In genomic region chr2:134244091-134244490, GRCh38 we compare ENCODE assay signal across 21 cellular contexts. TPM values are rescaled to one million over a fixed set of nuclear protein-coding genes. Genes with fewer than 3 reads are reported as not detected.
A peak's percentile ranks its signal among the peaks of the same experiment; 100 is the strongest.
DNase-seq lines count a peak whose midpoint lies in the region; ATAC-seq lines count a peak whose summit lies in the region.
"Had no signal": no experiment of that assay in that cellular context is flagged by ENCODE, and none has a peak within 500 bp of the region (broad histone marks: within the 10 kb centered on the region; RNA-seq: fewer than 3 reads in every experiment).

No MANE protein-coding gene starts in this region.

- intact Hi-C loops in naive thymus-derived CD4-positive, alpha-beta T cell (cut with micrococcal nuclease) = loop anchor here (2.0 kb wide), 2 partner anchors 47 to 63 kb away; no protein-coding TSS in a partner anchor

- no peaks in the 10 kb centered on the region for H3K9me3 Mint-ChIP-seq in activated T-cell treated with anti-CD3 and anti-CD28 coated beads, Interleukin-2, amount 50 U/mL, for 24 hours
- H3K9me3 Mint-ChIP-seq in activated T-helper 17 cell treated with anti-CD3 and anti-CD28 coated beads, Interleukin-2, amount 50 U/mL, for 72 hours = peaks cover 3% of the 10 kb centered on the region
- no peaks in the 10 kb centered on the region for H3K9me3 Mint-ChIP-seq in naive thymus-derived CD4-positive, alpha-beta T cell
- H3K9me3 Mint-ChIP-seq: activated CD4-positive, alpha-beta T cell treated with anti-CD3 and anti-CD28 coated beads, Interleukin-2, amount 10 ng/mL, durations not matched to agents 24 days and 14 days; activated naive CD8-positive, alpha-beta T cell treated with anti-CD3 and anti-CD28 coated beads, Interleukin-2, amount 50 U/mL, for 24 hours; activated T-cell treated with anti-CD3 and anti-CD28 coated beads, Interleukin-2, amount 50 U/mL, for 4 hours; neural progenitor cell had no signal

- H3K4me1 Mint-ChIP-seq in activated T-cell treated with anti-CD3 and anti-CD28 coated beads, Interleukin-2, amount 50 U/mL, for 24 hours (ENCODE audit: low read depth) = peaks cover 94% of the 10 kb centered on the region
- H3K4me1 Mint-ChIP-seq in activated T-helper 17 cell treated with anti-CD3 and anti-CD28 coated beads, Interleukin-2, amount 50 U/mL, for 72 hours = peaks cover 66% of the 10 kb centered on the region
- peaks cover 50 to 91% (median 71%) of the 10 kb centered on the region in 7 donors for H3K4me1 Mint-ChIP-seq in naive thymus-derived CD4-positive, alpha-beta T cell

- H3K27ac Mint-ChIP-seq in activated T-cell treated with anti-CD3 and anti-CD28 coated beads, Interleukin-2, amount 50 U/mL, for 24 hours = peak overlapping the region; percentile 33
- H3K27ac Mint-ChIP-seq in activated T-helper 17 cell treated with anti-CD3 and anti-CD28 coated beads, Interleukin-2, amount 50 U/mL, for 72 hours = peak overlapping the region; percentile 80
- peak overlapping the region in 6 of 9 donors; percentile 1 to 77 (median 48) for H3K27ac Mint-ChIP-seq in naive thymus-derived CD4-positive, alpha-beta T cell
- H3K27ac Mint-ChIP-seq: activated CD4-positive, alpha-beta T cell treated with anti-CD3 and anti-CD28 coated beads, Interleukin-2, amount 10 ng/mL, durations not matched to agents 24 days and 14 days; activated naive CD8-positive, alpha-beta T cell treated with anti-CD3 and anti-CD28 coated beads, Interleukin-2, amount 50 U/mL, for 24 hours; neural progenitor cell had no signal

- ATAC-seq in activated T-helper 17 cell treated with anti-CD3 and anti-CD28 coated beads, Interleukin-2, amount 50 U/mL, for 72 hours (replicated peaks) = peak; percentile 6
- no peak for ATAC-seq in naive thymus-derived CD4-positive, alpha-beta T cell
- no peak for ATAC-seq in HG03025 (IDR thresholded peaks at IDR 0.05; ENCODE audit: low FRiP score, unreplicated experiment)
- ATAC-seq: activated naive CD8-positive, alpha-beta T cell treated with anti-CD3 and anti-CD28 coated beads, Interleukin-2, amount 50 U/mL, for 24 hours; gastroesophageal sphincter; lower lobe of right lung had no signal

- CTCF ChIA-PET in naive thymus-derived CD4-positive, alpha-beta T cell (lab: Charles Lee) = interaction anchor here (0.6 to 4.9 kb wide), 13 partner anchors 9 to 168 kb away, joined by 3 to 75 read pairs (median 4); partner anchors contain the start of gene MGAT5

- POLR2A ChIA-PET in naive thymus-derived CD4-positive, alpha-beta T cell (lab: Charles Lee) = interaction anchor here (0.5 to 1.2 kb wide), 2 partner anchors 10 to 134 kb away, joined by 3 to 4 read pairs; no protein-coding TSS in a partner anchor

- no peaks in the 10 kb centered on the region for H3K36me3 ChIP-seq in KOPT-K1 (ENCODE audit: insufficient read depth, low read length)
- H3K36me3 ChIP-seq in naive thymus-derived CD4-positive, alpha-beta T cell (ENCODE audit: control insufficient read depth in 2 of 3, insufficient read depth in 3 of 3, low read length in 3 of 3) = no peaks in the 10 kb centered on the region
- H3K36me3 ChIP-seq: gastroesophageal sphincter, lower lobe of right lung, neural progenitor cell, vagina had no signal

- peaks cover 2% of the 10 kb centered on the region for H3K36me3 Mint-ChIP-seq in activated T-cell treated with anti-CD3 and anti-CD28 coated beads, Interleukin-2, amount 50 U/mL, for 24 hours (ENCODE audit: low read depth)
- no peaks in the 10 kb centered on the region for H3K36me3 Mint-ChIP-seq in activated T-helper 17 cell treated with anti-CD3 and anti-CD28 coated beads, Interleukin-2, amount 50 U/mL, for 72 hours (ENCODE audit: low read depth)
- peaks cover 0 to 7% (median 0%) of the 10 kb centered on the region in 5 donors for H3K36me3 Mint-ChIP-seq in naive thymus-derived CD4-positive, alpha-beta T cell
- H3K36me3 Mint-ChIP-seq: neural progenitor cell had no signal

- DNase-seq in activated T-cell treated with anti-CD3 and anti-CD28 coated beads, Interleukin-2, amount 50 U/mL, for 24 hours = no peak
- DNase-seq in activated T-cell treated with anti-CD3 and anti-CD28 coated beads for 4 hours (no peak), LoVo (ENCODE audit: low spot score) (no peak), OCI-M2 (lab: John Stamatoyannopoulos, UW; ENCODE audit: unreplicated experiment) (no peak)
- peak in 1 of 9 donors; percentile 18 for DNase-seq in naive thymus-derived CD4-positive, alpha-beta T cell
- DNase-seq: activated CD4-positive, alpha-beta T cell treated with anti-CD3 and anti-CD28 coated beads, Interleukin-2, amount 10 ng/mL, durations not matched to agents 24 days and 14 days; activated naive CD8-positive, alpha-beta T cell treated with anti-CD3 and anti-CD28 coated beads, Interleukin-2, amount 50 U/mL, for 24 hours; activated T-cell treated with anti-CD3 and anti-CD28 coated beads, Interleukin-2, amount 50 U/mL, for 4 hours; DMS153; lower lobe of right lung; MM.1S; NCI-H2029; NK-92 treated with Interleukin-12 subunit alpha and Interleukin-12 subunit beta, amount 100 ng/mL, for 24 hours; Right ventricle myocardium superior; T-helper 9 cell had no signal

- H3K9me3 ChIP-seq in KOPT-K1 (ENCODE audit: insufficient read depth, low read length, poor library complexity, severe bottlenecking) = no peaks in the 10 kb centered on the region
- no peaks in the 10 kb centered on the region for H3K9me3 ChIP-seq in naive thymus-derived CD4-positive, alpha-beta T cell (ENCODE audit: control insufficient read depth in 2 of 3, low read length in 3 of 3)
- H3K9me3 ChIP-seq: gastroesophageal sphincter, lower lobe of right lung, vagina had no signal

- H3K4me1 ChIP-seq in naive thymus-derived CD4-positive, alpha-beta T cell (ENCODE audit: control insufficient read depth in 2 of 2, insufficient read depth in 2 of 2, low read length in 2 of 2) = peaks cover 38 to 40% of the 10 kb centered on the region in 2 donors

- H3K4me3 Mint-ChIP-seq in activated T-cell treated with anti-CD3 and anti-CD28 coated beads, Interleukin-2, amount 50 U/mL, for 24 hours = no peak overlapping the region
- peak overlapping the region; percentile 52 for H3K4me3 Mint-ChIP-seq in activated T-helper 17 cell treated with anti-CD3 and anti-CD28 coated beads, Interleukin-2, amount 50 U/mL, for 72 hours
- H3K4me3 Mint-ChIP-seq in naive thymus-derived CD4-positive, alpha-beta T cell = peak overlapping the region in 3 of 10 donors; percentile 29 to 37 (median 34)
- H3K4me3 Mint-ChIP-seq: activated CD4-positive, alpha-beta T cell treated with anti-CD3 and anti-CD28 coated beads, Interleukin-2, amount 10 ng/mL, durations not matched to agents 24 days and 14 days; activated naive CD8-positive, alpha-beta T cell treated with anti-CD3 and anti-CD28 coated beads, Interleukin-2, amount 50 U/mL, for 24 hours; activated T-cell treated with anti-CD3 and anti-CD28 coated beads, Interleukin-2, amount 50 U/mL, for 4 hours; neural progenitor cell had no signal

- peak overlapping the region; percentile 44 for H3K27ac ChIP-seq in KOPT-K1 (ENCODE audit: low read depth, low read length, poor library complexity, severe bottlenecking)
- no peak overlapping the region for H3K27ac ChIP-seq in naive thymus-derived CD4-positive, alpha-beta T cell (ENCODE audit: low read depth, low read length)
- H3K27ac ChIP-seq: gastroesophageal sphincter, lower lobe of right lung, neural progenitor cell, vagina had no signal

- no peaks in the 10 kb centered on the region for H3K27me3 ChIP-seq in naive thymus-derived CD4-positive, alpha-beta T cell (ENCODE audit: control insufficient read depth in 2 of 2, insufficient read depth in 2 of 2, low read length in 2 of 2)
- H3K27me3 ChIP-seq: gastroesophageal sphincter, neural progenitor cell, vagina had no signal

- no peak overlapping the region for H3K4me3 ChIP-seq in naive thymus-derived CD4-positive, alpha-beta T cell (ENCODE audit: low read length)
- H3K4me3 ChIP-seq: gastroesophageal sphincter, lower lobe of right lung, neural progenitor cell, vagina had no signal

- no peaks in the 10 kb centered on the region for H3K27me3 Mint-ChIP-seq in activated T-cell treated with anti-CD3 and anti-CD28 coated beads, Interleukin-2, amount 50 U/mL, for 24 hours
- H3K27me3 Mint-ChIP-seq in activated T-helper 17 cell treated with anti-CD3 and anti-CD28 coated beads, Interleukin-2, amount 50 U/mL, for 72 hours = no peaks in the 10 kb centered on the region
- no peaks in the 10 kb centered on the region for H3K27me3 Mint-ChIP-seq in naive thymus-derived CD4-positive, alpha-beta T cell
- H3K27me3 Mint-ChIP-seq: activated naive CD8-positive, alpha-beta T cell treated with anti-CD3 and anti-CD28 coated beads, Interleukin-2, amount 50 U/mL, for 24 hours had no signal

RNA-seq across cellular contexts. Expression of gene MGAT5, which starts 9.8 kb away (rescaled TPM):
- 10 to 100 TPM; 53.0 to 53.1 TPM for total RNA-seq in activated T-helper 17 cell treated with anti-CD3 and anti-CD28 coated beads, Interleukin-2, amount 50 U/mL, for 72 hours
- total RNA-seq in naive thymus-derived CD4-positive, alpha-beta T cell = 10 to 100 TPM; 35.5 to 48.0 (median 40.3) TPM
- polyA plus RNA-seq in naive thymus-derived CD4-positive, alpha-beta T cell = 1 to 10 TPM; 5.3 to 8.5 TPM
